ENCODE assay signal across 8 cellular contexts in genomic region chr9:2014696-2015580, GRCh38. TPM values are rescaled to one million over a fixed set of nuclear protein-coding genes. Genes with fewer than 3 reads are reported as not detected.
A peak's percentile ranks its signal among the peaks of the same experiment; 100 is the strongest.
DNase-seq lines count a peak whose midpoint lies in the region; ATAC-seq and TF ChIP-seq lines count a peak whose summit lies in the region.

Gene SMARCA2, plus strand, starts transcription at chr9:2015347. Its CDS starts 13,676 bp downstream, at chr9:2029023.

- in situ Hi-C loops in T47D (cut with HindIII; ENCODE audit: low pct_unique_long_range_greater_than_20kb, low sequenced_read_pairs) = no loop called here

- peaks cover 15% of the 10 kb centered on the region for H3K79me2 ChIP-seq in ACC112 (ENCODE audit: control insufficient read depth, insufficient read depth, low read length, unreplicated experiment)

- peak within 1 kb of the TSS; percentile 98 for H2AFZ ChIP-seq in ACC112 (ENCODE audit: low read length, unreplicated experiment)

- H3K36me3 ChIP-seq in ACC112 (ENCODE audit: insufficient read depth, low read length) (no peaks in the 10 kb centered on the region), iPS-20b (ENCODE audit: insufficient read depth, low read depth, low read length) (no peaks in the 10 kb centered on the region), skeletal muscle tissue (ENCODE audit: control insufficient read depth in 3 of 3, insufficient read depth in 3 of 3, low read length in 3 of 3) (no peaks in the 10 kb centered on the region)

- H3K4me3 ChIP-seq in ACC112 (ENCODE audit: low read depth, low read length) (peak within 1 kb of the TSS; percentile 94), iPS-20b (ENCODE audit: low read length) (peak within 1 kb of the TSS; percentile 78), skeletal muscle tissue (ENCODE audit: low read length in 3 of 3) (peak within 1 kb of the TSS; percentile 91 to 95 (median 92))

- H3K9me3 ChIP-seq in iPS-20b (ENCODE audit: insufficient read depth, low read depth, low read length) (no peaks in the 10 kb centered on the region), skeletal muscle tissue (ENCODE audit: control insufficient read depth in 3 of 3, low read length in 3 of 3) (no peaks in the 10 kb centered on the region)

- ATAC-seq in GM18868 (IDR thresholded peaks at IDR 0.05; ENCODE audit: unreplicated experiment) (peak; percentile 74), HG03103 (IDR thresholded peaks at IDR 0.05; ENCODE audit: low read depth, unreplicated experiment) (peak; percentile 74)

- H3K4me1 ChIP-seq in ACC112 (ENCODE audit: control insufficient read depth, insufficient read depth, low read length, unreplicated experiment) = peaks cover 13% of the 10 kb centered on the region
- peaks cover 21% of the 10 kb centered on the region; the same call in 1 of the 2 replicates for H3K4me1 ChIP-seq in iPS-20b (ENCODE audit: insufficient read depth, low read length)
- peaks cover 16 to 28% (median 21%) of the 10 kb centered on the region in 3 donors for H3K4me1 ChIP-seq in skeletal muscle tissue (ENCODE audit: control insufficient read depth in 3 of 3, insufficient read depth in 3 of 3, low read length in 3 of 3)

- peak within 1 kb of the TSS; percentile 51 for H3K27ac ChIP-seq in ACC112 (ENCODE audit: low read depth, low read length)
- peak within 1 kb of the TSS; percentile 90 for H3K27ac ChIP-seq in VCaP
- no peak within 1 kb of the TSS for H3K27ac ChIP-seq in iPS-20b (ENCODE audit: low read length)
- H3K27ac ChIP-seq in skeletal muscle tissue (ENCODE audit: low read depth, low read length) = peak within 1 kb of the TSS; percentile 93

- DNase-seq in NCI-H2196 (lab: John Stamatoyannopoulos, UW; ENCODE audit: unreplicated experiment) (peak; percentile 99), T47D (ENCODE audit: low read depth in 1 of 2, low spot score in 1 of 2) (peak; percentile 84 to 96)

- no peaks in the 10 kb centered on the region for H3K27me3 ChIP-seq in ACC112 (ENCODE audit: insufficient read depth, low read length)
- H3K27me3 ChIP-seq in iPS-20b (ENCODE audit: insufficient read depth, low read length) = peaks cover 78% of the 10 kb centered on the region
- no peaks in the 10 kb centered on the region for H3K27me3 ChIP-seq in skeletal muscle tissue (ENCODE audit: control insufficient read depth in 3 of 3, insufficient read depth in 3 of 3, low read length in 3 of 3)

- TF ChIP-seq CTCF in VCaP (conservative IDR thresholded peaks at IDR 0.05) = no peak

- H3K9ac ChIP-seq in iPS-20b (ENCODE audit: low read depth, low read length) = no peak within 1 kb of the TSS; the same call in 1 of the 2 replicates
- H3K9ac ChIP-seq in skeletal muscle tissue (ENCODE audit: low read depth in 1 of 3, low read length in 3 of 3) = peak within 1 kb of the TSS; percentile 95 to 99 (median 96)

RNA-seq across cellular contexts. Expression of gene SMARCA2, which starts in this region (rescaled TPM):
- 88.7 TPM for total RNA-seq in skeletal muscle tissue
